In the genomic region with DNA sequence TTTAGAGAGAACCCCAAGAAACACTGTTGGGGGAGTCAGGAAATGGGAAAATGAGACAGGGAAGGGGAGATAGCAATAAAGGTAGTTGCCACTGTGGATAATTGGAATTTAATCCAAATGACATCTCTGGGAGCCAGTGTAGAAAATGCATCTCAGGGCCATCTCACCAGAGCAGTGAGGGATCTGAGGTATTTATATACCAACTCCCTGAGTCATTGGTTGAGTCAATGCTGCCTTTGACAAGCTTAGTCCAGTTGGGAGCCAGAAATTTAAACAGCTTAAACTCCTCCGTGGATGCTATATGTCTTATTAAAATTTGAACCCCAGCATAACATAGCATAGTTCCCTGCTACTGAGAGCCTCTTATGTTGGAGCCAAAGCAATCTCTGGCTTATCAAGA, we compare ENCODE assay signal across 16 cellular contexts.
DNase-seq lines count a peak whose midpoint lies in the region; ATAC-seq and TF ChIP-seq lines count a peak whose summit lies in the region.
"Had no signal": no experiment of that assay in that cellular context is flagged by ENCODE, and none has a peak within 500 bp of the region (broad histone marks: within the 10 kb centered on the region; RNA-seq: fewer than 3 reads in every experiment).

No MANE protein-coding gene starts in this region.

- H3K27me3 ChIP-seq in brain microvascular endothelial cell (replicated peaks) (no peaks in the 10 kb centered on the region), right atrium auricular region (no peaks in the 10 kb centered on the region)
- H3K27me3 ChIP-seq: SJSA1 had no signal

- peaks cover 10% of the 10 kb centered on the region for H3K9me3 ChIP-seq in mesodermal cell (ENCODE audit: control insufficient read depth, low read length)
- H3K9me3 ChIP-seq in right atrium auricular region = no peaks in the 10 kb centered on the region
- H3K9me3 ChIP-seq: Caco-2, SJSA1 had no signal

- H3K36me3 ChIP-seq in brain microvascular endothelial cell (replicated peaks) = no peaks in the 10 kb centered on the region
- H3K36me3 ChIP-seq in mesodermal cell (ENCODE audit: control insufficient read depth, insufficient read depth, low read length) = no peaks in the 10 kb centered on the region
- H3K36me3 ChIP-seq in right atrium auricular region = no peaks in the 10 kb centered on the region
- H3K36me3 ChIP-seq: SJSA1 had no signal

- WGBS in mesodermal cell (ENCODE audit: insufficient coverage in 2 of 2), 2 experiments = 63 to 100% methylated on average over 1 of the region's 1 CpG

- DNase-seq in ELR (ENCODE audit: low read depth) (peak; percentile 60), NCI-H226 (peak; percentile 30), brain microvascular endothelial cell (peak; percentile 64), posterior vena cava (ENCODE audit: low spot score) (no peak), right atrium auricular region (ENCODE audit: low spot score) (no peak)
- DNase-seq: Caco-2, Karpas-422, MM.1S, NCI-H1105, NCI-H1694 treated with DMSO at 0.1 percent for 48 hours, NCI-H446 had no signal

- ATAC-seq in HG03196 (IDR thresholded peaks at IDR 0.05; ENCODE audit: unreplicated experiment) = no peak
- ATAC-seq: GM23338 had no signal

- H3K4me3 ChIP-seq in brain microvascular endothelial cell (ENCODE audit: low read depth, low read length) (no peak overlapping the region), mesodermal cell (ENCODE audit: extremely low read depth, insufficient read depth, low read length, poor library complexity, severe bottlenecking) (no peak overlapping the region), right atrium auricular region (no peak overlapping the region)
- H3K4me3 ChIP-seq: GM23338, SJSA1 had no signal

- intact Hi-C loops in posterior vena cava (cut with DNase I) = no loop called here

- TF ChIP-seq CTCF in brain microvascular endothelial cell (IDR thresholded peaks at IDR 0.05; ENCODE audit: low read depth, low read length, missing control alignments) (no peak), right atrium auricular region (IDR thresholded peaks at IDR 0.05) (no peak)

- H3K4me1 ChIP-seq in mesodermal cell (ENCODE audit: control insufficient read depth, insufficient read depth, low read length, poor library complexity, severe bottlenecking) (peaks cover 44% of the 10 kb centered on the region), right atrium auricular region (peaks cover 0 to 20% of the 10 kb centered on the region in 2 donors)
- H3K4me1 ChIP-seq: Caco-2 had no signal

- in situ Hi-C loops in brain microvascular endothelial cell (cut with HindIII; ENCODE audit: low pct_ligation_motif_present, low sequenced_read_pairs) = no loop called here

- H3K27ac ChIP-seq in brain microvascular endothelial cell (no peak overlapping the region), mesodermal cell (ENCODE audit: low read depth, low read length, severe bottlenecking) (peak overlapping the region; percentile 52), right atrium auricular region (no peak overlapping the region)
- H3K27ac ChIP-seq: C4-2B, SJSA1 had no signal

Comparison
In these comparisons a context has a peak if more than half of its experiments do, and no peak if none do; other contexts are left out.
1. DNase-seq: peak in ELR (single experiment), NCI-H226 (single experiment) and brain microvascular endothelial cell (single experiment); none in posterior vena cava (single experiment) and right atrium auricular region (single experiment).